In the genomic region with DNA sequence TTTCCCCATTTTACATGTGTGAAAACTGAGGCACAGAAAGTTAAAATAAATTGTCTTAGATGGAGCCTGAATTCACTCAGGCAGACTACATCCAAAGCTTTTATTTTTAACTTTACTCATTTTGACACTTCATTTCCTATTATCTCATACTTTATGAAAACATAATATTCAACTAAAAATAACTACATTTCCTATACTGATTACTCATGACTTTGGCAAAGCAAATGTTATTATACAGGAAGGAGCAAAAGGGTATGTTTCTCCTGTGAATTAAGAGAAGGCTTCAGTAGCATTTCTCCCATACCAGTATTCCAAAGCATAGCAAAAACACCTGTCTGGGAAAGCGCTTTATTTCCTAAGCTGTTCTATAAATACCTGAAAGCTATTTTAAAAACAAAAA, we compare ENCODE assay signal across 2 cellular contexts.
TF ChIP-seq lines count a peak whose summit lies in the region.

No MANE protein-coding gene starts in this region.

TF ChIP-seq in SK-N-SH treated with all-trans-retinoic acid at 6 μM for 48 hours, 23 proteins besides CTCF, POLR2A, EP300 and RAD21 (continued from another document):
- TF ChIP-seq POU6F1 (CRISPR knock-in tag; IDR thresholded peaks at IDR 0.05; ENCODE audit: borderline replicate concordance, low read depth): peak; percentile 8; the same call in 1 of the 2 replicates
- TF ChIP-seq ZNF70 (CRISPR knock-in tag; IDR thresholded peaks at IDR 0.05): no peak
- TF ChIP-seq ZFP3 (CRISPR knock-in tag; IDR thresholded peaks at IDR 0.05): no peak
- peak; percentile 67 for TF ChIP-seq ISL1 (CRISPR knock-in tag; IDR thresholded peaks at IDR 0.05)
- no peak for TF ChIP-seq OSR1 (CRISPR knock-in tag; IDR thresholded peaks at IDR 0.05)
- no peak for TF ChIP-seq CSRNP3 (CRISPR knock-in tag; IDR thresholded peaks at IDR 0.05)

TF ChIP-seq in endothelial cell of umbilical vein, 7 proteins besides CTCF, POLR2A, EP300 and RAD21 (continued from another document):
- peak; percentile 86 for TF ChIP-seq JUN (IDR thresholded peaks at IDR 0.05; ENCODE audit: borderline replicate concordance, insufficient read depth, insufficient read length, low read depth)
- TF ChIP-seq GATA2 (IDR thresholded peaks at IDR 0.05; ENCODE audit: insufficient read depth, insufficient read length, low read depth, low read length): no peak
- TF ChIP-seq MYC (IDR thresholded peaks at IDR 0.05; ENCODE audit: low read depth, low read length): no peak
- no peak for TF ChIP-seq EZH2 (IDR thresholded peaks at IDR 0.05; ENCODE audit: borderline replicate concordance, low read depth, low read length, severe bottlenecking)
